ENCODE assay signal across 19 cellular contexts in genomic region chr2:235961711-235962110, GRCh38.
DNase-seq lines count a peak whose midpoint lies in the region; ATAC-seq and TF ChIP-seq lines count a peak whose summit lies in the region.
"Had no signal": no experiment of that assay in that cellular context is flagged by ENCODE, and none has a peak within 500 bp of the region (broad histone marks: within the 10 kb centered on the region; RNA-seq: fewer than 3 reads in every experiment).

No MANE protein-coding gene starts in this region.

- no peaks in the 10 kb centered on the region for H3K4me1 ChIP-seq in mammary epithelial cell (ENCODE audit: insufficient read depth, low read length)
- H3K4me1 ChIP-seq in spleen, result no peaks in the 10 kb centered on the region
- H3K4me1 ChIP-seq: A549; BLaER1 treated with 17β-estradiol and CSF1 and Interleukin-3, amounts not matched to agents 10 nM and 100 nM; Caco-2 had no signal

- H3K27me3 ChIP-seq in mammary epithelial cell (ENCODE audit: insufficient read depth, low read length) (no peaks in the 10 kb centered on the region), spleen (replicated peaks in 1 of 7) (no peaks in the 10 kb centered on the region)
- H3K27me3 ChIP-seq: BLaER1 treated with 17β-estradiol and CSF1 and Interleukin-3, amounts not matched to agents 10 nM and 100 nM had no signal

- H3K36me3 Mint-ChIP-seq in MCF 10A (ENCODE audit: insufficient read depth, unreplicated experiment) (peaks cover 21% of the 10 kb centered on the region), nephron progenitor cell (ENCODE audit: low read depth) (peaks cover 11% of the 10 kb centered on the region)
- H3K36me3 Mint-ChIP-seq: CD8-positive, alpha-beta T cell had no signal

- intact Hi-C loops in MCF 10A (cut with micrococcal nuclease) (no loop called here), mammary epithelial cell (cut with micrococcal nuclease) (no loop called here), spleen (cut with DNase I; ENCODE audit: low total_unique reads) (no loop called here), left cardiac atrium (cut with DNase I) (no loop called here)

- TF ChIP-seq CTCF in MCF 10A (IDR thresholded peaks at IDR 0.05; ENCODE audit: unreplicated experiment), result no peak
- no peak for TF ChIP-seq CTCF in mammary epithelial cell (conservative IDR thresholded peaks at IDR 0.05 in 1 of 2, IDR thresholded peaks at IDR 0.05 in 1 of 2; ENCODE audit: extremely low read depth in 1 of 2, insufficient read depth in 1 of 2, low read depth in 1 of 2, low read length in 2 of 2)
- TF ChIP-seq CTCF in nephron progenitor cell (IDR thresholded peaks at IDR 0.05), result no peak
- TF ChIP-seq CTCF in spleen (IDR thresholded peaks at IDR 0.05 in 8 of 11, conservative IDR thresholded peaks at IDR 0.05 in 3 of 11), result no peak

- H3K4me3 ChIP-seq in mammary epithelial cell (replicated peaks in 1 of 3; ENCODE audit: insufficient read depth in 1 of 3, low read depth in 2 of 3, low read length in 3 of 3) (no peak overlapping the region), spleen (no peak overlapping the region)
- H3K4me3 ChIP-seq: A549; BLaER1 treated with 17β-estradiol and CSF1 and Interleukin-3, amounts not matched to agents 10 nM and 100 nM had no signal

- H3K4me3 Mint-ChIP-seq in MCF 10A (ENCODE audit: unreplicated experiment), result no peak overlapping the region
- H3K4me3 Mint-ChIP-seq in nephron progenitor cell, result no peak overlapping the region
- H3K4me3 Mint-ChIP-seq: B cell; CD4-positive, alpha-beta T cell; CD8-positive, alpha-beta T cell had no signal

- DNase-seq in MCF 10A (ENCODE audit: unreplicated experiment) (no peak), mammary epithelial cell (no peak), nephron progenitor cell (no peak), spleen (peak; percentile 62), left cardiac atrium (no peak)
- DNase-seq: AML-193; Caco-2; Calu3; CD8-positive, alpha-beta T cell; DMS79 treated with DMSO at 0.1 percent for 48 hours; GF-D8 had no signal

- no peak overlapping the region for H2AFZ ChIP-seq in mammary epithelial cell (ENCODE audit: low read depth, low read length)

- H4K20me1 ChIP-seq in mammary epithelial cell (ENCODE audit: insufficient read depth, low read length), result no peaks in the 10 kb centered on the region
- H4K20me1 ChIP-seq: BLaER1 treated with 17β-estradiol and CSF1 and Interleukin-3, amounts not matched to agents 10 nM and 100 nM had no signal

- no peak overlapping the region for H3K4me2 ChIP-seq in mammary epithelial cell (ENCODE audit: insufficient read depth, low read depth, low read length)
- H3K4me2 ChIP-seq: A549; BLaER1 treated with 17β-estradiol and CSF1 and Interleukin-3, amounts not matched to agents 10 nM and 100 nM had no signal

- no peak overlapping the region for H3K9ac ChIP-seq in mammary epithelial cell (ENCODE audit: insufficient read depth, low read length)
- H3K9ac ChIP-seq: BLaER1 treated with 17β-estradiol and CSF1 and Interleukin-3, amounts not matched to agents 10 nM and 100 nM had no signal

- H3K36me3 ChIP-seq in mammary epithelial cell (ENCODE audit: insufficient read depth, low read length), result no peaks in the 10 kb centered on the region
- no peaks in the 10 kb centered on the region for H3K36me3 ChIP-seq in spleen

- no peaks in the 10 kb centered on the region for H3K4me1 Mint-ChIP-seq in MCF 10A (ENCODE audit: insufficient read depth, unreplicated experiment)
- peaks cover 48% of the 10 kb centered on the region for H3K4me1 Mint-ChIP-seq in nephron progenitor cell
- H3K4me1 Mint-ChIP-seq: B cell had no signal

- ATAC-seq in left cardiac atrium (no peak), HG03439 (IDR thresholded peaks at IDR 0.05; ENCODE audit: unreplicated experiment) (no peak), GM21576 (IDR thresholded peaks at IDR 0.05; ENCODE audit: unreplicated experiment) (no peak)
- ATAC-seq: A549; CD8-positive, alpha-beta T cell had no signal

- H3K79me2 ChIP-seq in mammary epithelial cell (ENCODE audit: insufficient read depth, low read length), result no peaks in the 10 kb centered on the region

- CTCF ChIA-PET in MCF 10A (lab: Yijun Ruan, JAX), result interaction anchor here (0.5 to 0.7 kb wide), 2 partner anchors 390 to 410 kb away, joined by 3 read pairs; no protein-coding TSS in a partner anchor
- CTCF ChIA-PET in mammary epithelial cell (lab: Charles Lee; ENCODE audit: low non-redundant PET), result no interaction called here

- dilution Hi-C loops in mammary epithelial cell (cut with HindIII; ENCODE audit: low sequenced_read_pairs), result no loop called here

- no peaks in the 10 kb centered on the region for H3K9me3 ChIP-seq in mammary epithelial cell (replicated peaks; ENCODE audit: insufficient read depth, low read length)
- no peaks in the 10 kb centered on the region for H3K9me3 ChIP-seq in spleen
- H3K9me3 ChIP-seq: A549; BLaER1 treated with 17β-estradiol and CSF1 and Interleukin-3, amounts not matched to agents 10 nM and 100 nM; Caco-2 had no signal

- H3K27ac ChIP-seq in mammary epithelial cell (ENCODE audit: insufficient read depth, low read depth, low read length), result no peak overlapping the region
- no peak overlapping the region for H3K27ac ChIP-seq in spleen
- H3K27ac ChIP-seq: 22Rv1; A549; BLaER1 treated with 17β-estradiol and CSF1 and Interleukin-3, amounts not matched to agents 10 nM and 100 nM; C4-2B had no signal

- TF ChIP-seq POLR2A in spleen (IDR thresholded peaks at IDR 0.05), result no peak

- H3K27ac Mint-ChIP-seq in MCF 10A (ENCODE audit: low read depth, unreplicated experiment) (peak overlapping the region; percentile 10), nephron progenitor cell (peak overlapping the region; percentile 10)
- H3K27ac Mint-ChIP-seq: B cell; CD4-positive, alpha-beta T cell; CD8-positive, alpha-beta T cell had no signal

- H3K27me3 Mint-ChIP-seq in MCF 10A (ENCODE audit: insufficient read depth, unreplicated experiment), result no peaks in the 10 kb centered on the region
- peaks cover 11% of the 10 kb centered on the region for H3K27me3 Mint-ChIP-seq in nephron progenitor cell (ENCODE audit: low read depth, poor library complexity)
- H3K27me3 Mint-ChIP-seq: B cell had no signal

- in situ Hi-C loops in mammary epithelial cell (cut with MboI; ENCODE audit: low sequenced_read_pairs in 2 of 2), result no loop called here

- BruUV-seq in MCF 10A (replicated peaks; lab: Mats Ljungman, UMichigan) (no TSS peak), mammary epithelial cell (replicated peaks; lab: Mats Ljungman, UMichigan) (no TSS peak)

- H3K9me3 Mint-ChIP-seq in MCF 10A (ENCODE audit: unreplicated experiment) (no peaks in the 10 kb centered on the region), nephron progenitor cell (no peaks in the 10 kb centered on the region)
- H3K9me3 Mint-ChIP-seq: CD4-positive, alpha-beta T cell; CD8-positive, alpha-beta T cell had no signal

- 78% methylated on average over 3 of the region's 12 CpGs for WGBS in mammary epithelial cell (ENCODE audit: low coverage, missing lambda C conversion rate)
- 88 to 99% (median 96%) methylated on average over 12 of the region's 12 CpGs for WGBS in spleen, 5 donors

- POLR2A ChIA-PET in MCF 10A (lab: Yijun Ruan, JAX), result no interaction called here
